1 cellular context compared by ENCODE assay signal in the genomic region with DNA sequence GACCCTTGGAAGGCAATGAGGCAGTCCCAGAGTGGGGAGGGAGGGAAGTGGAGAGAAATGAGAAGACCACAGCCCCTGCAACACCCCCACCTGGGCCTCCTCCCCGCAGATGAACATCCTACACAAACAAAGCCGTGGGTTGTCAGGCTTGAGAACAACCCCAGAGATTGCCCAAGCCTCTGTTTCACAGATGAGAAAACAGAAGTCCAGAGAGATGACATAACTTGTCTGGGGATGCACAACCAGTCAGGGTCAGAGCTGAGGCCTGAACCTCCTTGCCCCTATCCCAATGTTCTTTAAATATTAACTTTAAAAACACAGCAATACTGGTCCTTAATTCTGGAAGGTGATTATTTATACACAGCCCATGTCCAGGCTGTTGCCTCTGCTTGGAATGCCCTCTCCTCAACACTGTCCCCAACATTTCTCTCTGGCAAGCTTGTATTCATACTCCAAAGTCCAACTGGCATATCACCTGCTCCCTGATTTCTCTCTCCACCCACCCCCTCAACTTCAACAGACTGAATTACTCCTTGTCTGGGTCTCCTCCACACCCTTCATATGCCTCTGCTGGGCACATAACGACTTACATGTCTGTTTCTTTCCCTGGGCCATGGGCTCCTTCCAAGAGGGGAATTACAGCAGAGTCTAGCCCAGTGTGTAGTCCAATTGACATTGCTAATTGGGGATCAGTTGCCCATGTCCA.
TF ChIP-seq lines count a peak whose summit lies in the region.

No MANE protein-coding gene starts in this region.

TF ChIP-seq in HepG2, 621 proteins besides CTCF, POLR2A, EP300 and RAD21 (continued from another document):
- TF ChIP-seq, protein P1, sequence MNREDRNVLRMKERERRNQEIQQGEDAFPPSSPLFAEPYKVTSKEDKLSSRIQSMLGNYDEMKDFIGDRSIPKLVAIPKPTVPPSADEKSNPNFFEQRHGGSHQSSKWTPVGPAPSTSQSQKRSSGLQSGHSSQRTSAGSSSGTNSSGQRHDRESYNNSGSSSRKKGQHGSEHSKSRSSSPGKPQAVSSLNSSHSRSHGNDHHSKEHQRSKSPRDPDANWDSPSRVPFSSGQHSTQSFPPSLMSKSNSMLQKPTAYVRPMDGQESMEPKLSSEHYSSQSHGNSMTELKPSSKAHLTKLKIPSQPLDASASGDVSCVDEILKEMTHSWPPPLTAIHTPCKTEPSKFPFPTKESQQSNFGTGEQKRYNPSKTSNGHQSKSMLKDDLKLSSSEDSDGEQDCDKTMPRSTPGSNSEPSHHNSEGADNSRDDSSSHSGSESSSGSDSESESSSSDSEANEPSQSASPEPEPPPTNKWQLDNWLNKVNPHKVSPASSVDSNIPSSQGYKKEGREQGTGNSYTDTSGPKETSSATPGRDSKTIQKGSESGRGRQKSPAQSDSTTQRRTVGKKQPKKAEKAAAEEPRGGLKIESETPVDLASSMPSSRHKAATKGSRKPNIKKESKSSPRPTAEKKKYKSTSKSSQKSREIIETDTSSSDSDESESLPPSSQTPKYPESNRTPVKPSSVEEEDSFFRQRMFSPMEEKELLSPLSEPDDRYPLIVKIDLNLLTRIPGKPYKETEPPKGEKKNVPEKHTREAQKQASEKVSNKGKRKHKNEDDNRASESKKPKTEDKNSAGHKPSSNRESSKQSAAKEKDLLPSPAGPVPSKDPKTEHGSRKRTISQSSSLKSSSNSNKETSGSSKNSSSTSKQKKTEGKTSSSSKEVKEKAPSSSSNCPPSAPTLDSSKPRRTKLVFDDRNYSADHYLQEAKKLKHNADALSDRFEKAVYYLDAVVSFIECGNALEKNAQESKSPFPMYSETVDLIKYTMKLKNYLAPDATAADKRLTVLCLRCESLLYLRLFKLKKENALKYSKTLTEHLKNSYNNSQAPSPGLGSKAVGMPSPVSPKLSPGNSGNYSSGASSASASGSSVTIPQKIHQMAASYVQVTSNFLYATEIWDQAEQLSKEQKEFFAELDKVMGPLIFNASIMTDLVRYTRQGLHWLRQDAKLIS (CRISPR knock-in tag; IDR thresholded peaks at IDR 0.05), result no peak
- no peak for TF ChIP-seq RCOR2 (CRISPR knock-in tag; IDR thresholded peaks at IDR 0.05)
- no peak for TF ChIP-seq MIXL1 (CRISPR knock-in tag; IDR thresholded peaks at IDR 0.05)
- no peak for TF ChIP-seq ZNF207 (IDR thresholded peaks at IDR 0.05; ENCODE audit: borderline replicate concordance)
- TF ChIP-seq ATF7-NPFF (CRISPR knock-in tag; IDR thresholded peaks at IDR 0.05; ENCODE audit: low read depth), result no peak
- no peak for TF ChIP-seq ZNF577 (CRISPR knock-in tag; IDR thresholded peaks at IDR 0.05; ENCODE audit: borderline replicate concordance, low read depth)
- no peak for TF ChIP-seq SP2 (CRISPR knock-in tag; IDR thresholded peaks at IDR 0.05)
- TF ChIP-seq, protein P2, sequence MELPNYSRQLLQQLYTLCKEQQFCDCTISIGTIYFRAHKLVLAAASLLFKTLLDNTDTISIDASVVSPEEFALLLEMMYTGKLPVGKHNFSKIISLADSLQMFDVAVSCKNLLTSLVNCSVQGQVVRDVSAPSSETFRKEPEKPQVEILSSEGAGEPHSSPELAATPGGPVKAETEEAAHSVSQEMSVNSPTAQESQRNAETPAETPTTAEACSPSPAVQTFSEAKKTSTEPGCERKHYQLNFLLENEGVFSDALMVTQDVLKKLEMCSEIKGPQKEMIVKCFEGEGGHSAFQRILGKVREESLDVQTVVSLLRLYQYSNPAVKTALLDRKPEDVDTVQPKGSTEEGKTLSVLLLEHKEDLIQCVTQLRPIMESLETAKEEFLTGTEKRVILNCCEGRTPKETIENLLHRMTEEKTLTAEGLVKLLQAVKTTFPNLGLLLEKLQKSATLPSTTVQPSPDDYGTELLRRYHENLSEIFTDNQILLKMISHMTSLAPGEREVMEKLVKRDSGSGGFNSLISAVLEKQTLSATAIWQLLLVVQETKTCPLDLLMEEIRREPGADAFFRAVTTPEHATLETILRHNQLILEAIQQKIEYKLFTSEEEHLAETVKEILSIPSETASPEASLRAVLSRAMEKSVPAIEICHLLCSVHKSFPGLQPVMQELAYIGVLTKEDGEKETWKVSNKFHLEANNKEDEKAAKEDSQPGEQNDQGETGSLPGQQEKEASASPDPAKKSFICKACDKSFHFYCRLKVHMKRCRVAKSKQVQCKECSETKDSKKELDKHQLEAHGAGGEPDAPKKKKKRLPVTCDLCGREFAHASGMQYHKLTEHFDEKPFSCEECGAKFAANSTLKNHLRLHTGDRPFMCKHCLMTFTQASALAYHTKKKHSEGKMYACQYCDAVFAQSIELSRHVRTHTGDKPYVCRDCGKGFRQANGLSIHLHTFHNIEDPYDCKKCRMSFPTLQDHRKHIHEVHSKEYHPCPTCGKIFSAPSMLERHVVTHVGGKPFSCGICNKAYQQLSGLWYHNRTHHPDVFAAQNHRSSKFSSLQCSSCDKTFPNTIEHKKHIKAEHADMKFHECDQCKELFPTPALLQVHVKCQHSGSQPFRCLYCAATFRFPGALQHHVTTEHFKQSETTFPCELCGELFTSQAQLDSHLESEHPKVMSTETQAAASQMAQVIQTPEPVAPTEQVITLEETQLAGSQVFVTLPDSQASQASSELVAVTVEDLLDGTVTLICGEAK (IDR thresholded peaks at IDR 0.05), result no peak
- TF ChIP-seq, protein P2 (CRISPR knock-in tag; IDR thresholded peaks at IDR 0.05), result no peak
- no peak for TF ChIP-seq RNF2 (conservative IDR thresholded peaks at IDR 0.05; ENCODE audit: low read depth)
- TF ChIP-seq MEF2D (CRISPR knock-in tag; IDR thresholded peaks at IDR 0.05), result no peak
